In genomic region chr5:88780731-88781130, GRCh38 we compare ENCODE assay signal across 22 cellular contexts.
"Had no signal": no experiment of that assay in that cellular context is flagged by ENCODE, and none has a peak within 500 bp of the region (broad histone marks: within the 10 kb centered on the region; RNA-seq: fewer than 3 reads in every experiment).

No MANE protein-coding gene starts in this region.

- H3K27ac ChIP-seq: body of pancreas, epithelial cell of prostate, right atrium auricular region, upper lobe of right lung had no signal

- H3K27ac Mint-ChIP-seq: activated CD8-positive, alpha-beta T cell treated with anti-CD3 and anti-CD28 coated beads for 36 hours; activated naive CD4-positive, alpha-beta T cell treated with anti-CD3 and anti-CD28 coated beads, Interleukin-2, amount 50 U/mL, for 72 hours; effector memory CD8-positive, alpha-beta T cell; natural killer cell; stimulated activated naive CD8-positive, alpha-beta T cell treated with anti-CD3 and anti-CD28 coated beads, Interleukin-15, amount 100 ng/mL, for 72 hours; T-helper 17 cell; WTC11 had no signal

- H3K9me3 ChIP-seq: body of pancreas, mucosa of descending colon, right atrium auricular region, upper lobe of right lung had no signal

- H3K4me3 ChIP-seq: body of pancreas, mucosa of descending colon, right atrium auricular region, upper lobe of right lung had no signal

- H3K27me3 ChIP-seq: body of pancreas, right atrium auricular region, upper lobe of right lung had no signal

- H3K27me3 Mint-ChIP-seq: central memory CD8-positive, alpha-beta T cell; effector memory CD8-positive, alpha-beta T cell had no signal

- H3K4me3 Mint-ChIP-seq: activated CD8-positive, alpha-beta T cell treated with anti-CD3 and anti-CD28 coated beads for 36 hours; central memory CD8-positive, alpha-beta T cell; effector memory CD8-positive, alpha-beta T cell; natural killer cell; stimulated activated naive CD8-positive, alpha-beta T cell treated with anti-CD3 and anti-CD28 coated beads, Interleukin-15, amount 100 ng/mL, for 72 hours; T-helper 17 cell; WTC11 had no signal

- H3K4me1 Mint-ChIP-seq: central memory CD8-positive, alpha-beta T cell had no signal

- DNase-seq: activated CD4-positive, alpha-beta T cell treated with anti-CD3 and anti-CD28 coated beads for 4 hours; activated CD8-positive, alpha-beta memory T cell treated with anti-CD3 and anti-CD28 coated beads, Interleukin-2, amount 50 U/mL, for 4 hours; activated CD8-positive, alpha-beta T cell treated with anti-CD3 and anti-CD28 coated beads for 36 hours; activated effector memory CD4-positive, alpha-beta T cell treated with anti-CD3 and anti-CD28 coated beads, Interleukin-2, amount 50 U/mL, for 16 hours; activated T-cell treated with anti-CD3 and anti-CD28 coated beads, Interleukin-2, amount 50 U/mL, for 48 hours; amygdala; body of pancreas; effector memory CD8-positive, alpha-beta T cell; mammary epithelial cell; mucosa of descending colon; natural killer cell; nucleus accumbens; small intestine; stimulated activated naive CD8-positive, alpha-beta T cell treated with anti-CD3 and anti-CD28 coated beads, Interleukin-15, amount 100 ng/mL, for 72 hours; T-helper 17 cell; upper lobe of right lung had no signal

- H3K36me3 ChIP-seq: right atrium auricular region, upper lobe of right lung had no signal

- H3K9me3 Mint-ChIP-seq: activated CD8-positive, alpha-beta T cell treated with anti-CD3 and anti-CD28 coated beads for 36 hours; activated naive CD4-positive, alpha-beta T cell treated with anti-CD3 and anti-CD28 coated beads, Interleukin-2, amount 50 U/mL, for 72 hours; central memory CD8-positive, alpha-beta T cell; effector memory CD8-positive, alpha-beta T cell; natural killer cell; stimulated activated naive CD8-positive, alpha-beta T cell treated with anti-CD3 and anti-CD28 coated beads, Interleukin-15, amount 100 ng/mL, for 72 hours; WTC11 had no signal

- H3K36me3 Mint-ChIP-seq: activated naive CD4-positive, alpha-beta T cell treated with anti-CD3 and anti-CD28 coated beads, Interleukin-2, amount 50 U/mL, for 72 hours; natural killer cell; WTC11 had no signal

- ATAC-seq: activated CD8-positive, alpha-beta T cell treated with anti-CD3 and anti-CD28 coated beads for 36 hours; activated naive CD4-positive, alpha-beta T cell treated with anti-CD3 and anti-CD28 coated beads, Interleukin-2, amount 50 U/mL, for 72 hours; body of pancreas; effector memory CD8-positive, alpha-beta T cell; left lobe of liver; mucosa of descending colon; natural killer cell; stimulated activated naive CD8-positive, alpha-beta T cell treated with anti-CD3 and anti-CD28 coated beads, Interleukin-15, amount 100 ng/mL, for 72 hours; T-helper 17 cell; upper lobe of right lung; WTC11 had no signal
